23 cellular contexts compared by ENCODE assay signal in genomic region chr20:11777387-11777786, GRCh38.
A peak's percentile ranks its signal among the peaks of the same experiment; 100 is the strongest.
DNase-seq lines count a peak whose midpoint lies in the region; ATAC-seq and TF ChIP-seq lines count a peak whose summit lies in the region.
"Had no signal": no experiment of that assay in that cellular context is flagged by ENCODE, and none has a peak within 500 bp of the region (broad histone marks: within the 10 kb centered on the region; RNA-seq: fewer than 3 reads in every experiment).

No MANE protein-coding gene starts in this region.

- H3K79me2 ChIP-seq in H9 (ENCODE audit: insufficient read depth, low read length) (no peaks in the 10 kb centered on the region), hepatocyte (no peaks in the 10 kb centered on the region)

- no peak overlapping the region for H3K9ac ChIP-seq in H9 (ENCODE audit: extremely low read depth, insufficient read length, low read length)

- ATAC-seq in omental fat pad (ENCODE audit: low FRiP score), result no peak

- peaks cover 0 to 3% of the 10 kb centered on the region in 2 experiments; a peak in 2 of 5 replicates for H3K9me3 Mint-ChIP-seq in H9
- no peaks in the 10 kb centered on the region for H3K9me3 Mint-ChIP-seq in osteocyte (ENCODE audit: unreplicated experiment)
- H3K9me3 Mint-ChIP-seq in nephron progenitor cell, result peaks cover 5% of the 10 kb centered on the region

- no peak overlapping the region for H2BK12ac ChIP-seq in H9 (ENCODE audit: insufficient read length, low read depth, low read length)

- no peak overlapping the region for H3T11ph ChIP-seq in H9 (ENCODE audit: low read length)

- no CpG with 5 or more reads among the region's 8 CpGs for WGBS in H9 (ENCODE audit: extremely low coverage, insufficient read length, low lambda C conversion rate)
- WGBS in hepatocyte (ENCODE audit: low lambda C conversion rate, missing lambda C conversion rate), result 82% methylated on average over 8 of the region's 8 CpGs

- no peaks in the 10 kb centered on the region for H3K9me2 ChIP-seq in hepatocyte (replicated peaks; ENCODE audit: insufficient read depth)

- H3K79me1 ChIP-seq in H9 (ENCODE audit: insufficient read depth, low read depth, low read length, poor library complexity, severe bottlenecking), result no peaks in the 10 kb centered on the region

- H4K91ac ChIP-seq in H9 (ENCODE audit: insufficient read length, low read depth, low read length), result no peak overlapping the region

- H2AFZ ChIP-seq in H9 (ENCODE audit: low read length), result no peak overlapping the region
- peak overlapping the region; percentile 46 for H2AFZ ChIP-seq in hepatocyte

- H3K4me3 Mint-ChIP-seq in H9, result peak overlapping the region in 1 of 2 experiments; percentile 4; a peak in 3 of 5 replicates
- peak overlapping the region; percentile 60 for H3K4me3 Mint-ChIP-seq in osteocyte (ENCODE audit: unreplicated experiment)
- H3K4me3 Mint-ChIP-seq in nephron progenitor cell, result no peak overlapping the region
- H3K4me3 Mint-ChIP-seq: activated B cell treated with CpG ODN at 0.5 μM for 24 hours; activated naive CD8-positive, alpha-beta T cell treated with anti-CD3 and anti-CD28 coated beads, Interleukin-2, amount 10 ng/mL, durations not matched to agents 7 days and 5 days; B cell; T-helper 2 cell treated with Interferon-gamma antibody and Interleukin-4, amounts not matched to agents 5 μg/mL and 100 μg/mL, for 36 hours had no signal

- no peak overlapping the region for H2AK5ac ChIP-seq in H9 (ENCODE audit: insufficient read length, low read length)

- H3K27me3 Mint-ChIP-seq in H9 (ENCODE audit: low read depth), result no peaks in the 10 kb centered on the region; the same call in 1 of the 2 replicates
- H3K27me3 Mint-ChIP-seq in osteocyte (ENCODE audit: unreplicated experiment), result no peaks in the 10 kb centered on the region
- H3K27me3 Mint-ChIP-seq in nephron progenitor cell (ENCODE audit: low read depth, poor library complexity), result peaks cover 3% of the 10 kb centered on the region
- H3K27me3 Mint-ChIP-seq: activated B cell treated with CpG ODN at 0.5 μM for 24 hours; activated naive CD8-positive, alpha-beta T cell treated with anti-CD3 and anti-CD28 coated beads, Interleukin-2, amount 10 ng/mL, durations not matched to agents 7 days and 5 days; B cell had no signal

- H3K9me3 ChIP-seq in H9 (ENCODE audit: control insufficient read depth, low read depth, low read length) (no peaks in the 10 kb centered on the region), hepatocyte (ENCODE audit: low read depth) (no peaks in the 10 kb centered on the region)
- H3K9me3 ChIP-seq: thoracic aorta had no signal

- H3K4me2 ChIP-seq in H9 (ENCODE audit: insufficient read depth, insufficient read length, low read length) (peak overlapping the region; percentile 68), hepatocyte (peak overlapping the region; percentile 57)

- no peak overlapping the region for H2BK5ac ChIP-seq in H9 (ENCODE audit: insufficient read length, low read length)

- H3K18ac ChIP-seq in H9 (ENCODE audit: insufficient read length, low read depth, low read length), result no peak overlapping the region

- H4K5ac ChIP-seq in H9 (ENCODE audit: insufficient read length, low read depth, low read length), result no peak overlapping the region

- H3K4me1 ChIP-seq in H9 (ENCODE audit: insufficient read depth, low read length) (no peaks in the 10 kb centered on the region; the same call in 1 of the 2 replicates), hepatocyte (ENCODE audit: insufficient read depth) (no peaks in the 10 kb centered on the region)

- H3K23me2 ChIP-seq in H9 (ENCODE audit: insufficient read length, low read depth, low read length, poor library complexity, severe bottlenecking), result no peaks in the 10 kb centered on the region

- no peak overlapping the region; the same call in 1 of the 2 replicates for H3K14ac ChIP-seq in H9 (ENCODE audit: insufficient read depth, low read length)

- H3K27ac Mint-ChIP-seq in H9 (peak overlapping the region in 2 of 3 experiments; percentile 30 to 86; a peak in 4 of 7 replicates), osteocyte (ENCODE audit: unreplicated experiment) (peak overlapping the region; percentile 91), nephron progenitor cell (no peak overlapping the region)
- H3K27ac Mint-ChIP-seq: activated B cell treated with CpG ODN at 0.5 μM for 24 hours; activated naive CD8-positive, alpha-beta T cell treated with anti-CD3 and anti-CD28 coated beads, Interleukin-2, amount 10 ng/mL, durations not matched to agents 7 days and 5 days; B cell; T-helper 2 cell treated with Interferon-gamma antibody and Interleukin-4, amounts not matched to agents 5 μg/mL and 100 μg/mL, for 36 hours had no signal

- H2BK20ac ChIP-seq in H9 (ENCODE audit: low read depth, low read length, poor library complexity, severe bottlenecking), result no peak overlapping the region

- no peak overlapping the region for H4K8ac ChIP-seq in H9 (replicated peaks; ENCODE audit: insufficient read length, low read depth, low read length)

- no peak overlapping the region for H2BK120ac ChIP-seq in H9 (ENCODE audit: low read depth, low read length, poor library complexity, severe bottlenecking)

- TF ChIP-seq CTCF in H9 (conservative IDR thresholded peaks at IDR 0.05) (no peak), VCaP (conservative IDR thresholded peaks at IDR 0.05) (no peak), hepatocyte (IDR thresholded peaks at IDR 0.05; ENCODE audit: poor library complexity) (no peak), osteocyte (IDR thresholded peaks at IDR 0.05) (no peak), omental fat pad (IDR thresholded peaks at IDR 0.05) (no peak), nephron progenitor cell (IDR thresholded peaks at IDR 0.05) (no peak)

- no peak for DNase-seq in H9
- DNase-seq in hepatocyte (ENCODE audit: low spot score), result no peak
- no peak for DNase-seq in osteocyte (ENCODE audit: extremely low spot score, unreplicated experiment)
- DNase-seq in omental fat pad (ENCODE audit: low spot score), result no peak
- no peak for DNase-seq in SKM-1 (lab: John Stamatoyannopoulos, UW; ENCODE audit: unreplicated experiment)
- no peak for DNase-seq in nephron progenitor cell
- DNase-seq: activated B cell treated with CpG ODN at 0.5 μM for 24 hours; activated CD4-positive, alpha-beta T cell treated with anti-CD3 and anti-CD28 coated beads, Interleukin-2, amount 50 U/mL, for 4 hours; activated effector memory CD4-positive, alpha-beta T cell treated with Interleukin-2 at 50 U/mL for 16 hours; activated naive CD8-positive, alpha-beta T cell treated with anti-CD3 and anti-CD28 coated beads, Interleukin-2, amount 10 ng/mL, durations not matched to agents 7 days and 5 days; DND-41; glutamatergic neuron; GOT3; NCI-H1417 treated with DMSO at 0.1 percent for 48 hours; stimulated activated CD4-positive, alpha-beta T cell treated with anti-CD3 and anti-CD28 coated beads, Interleukin-2, amount 100 ng/mL, for 48 hours; stimulated activated naive CD4-positive, alpha-beta T cell had no signal

- H4K20me1 ChIP-seq in H9 (ENCODE audit: control insufficient read depth, insufficient read depth, insufficient read length) (no peaks in the 10 kb centered on the region), hepatocyte (ENCODE audit: insufficient read depth, poor library complexity, severe bottlenecking) (no peaks in the 10 kb centered on the region)

- H3K23ac ChIP-seq in H9 (ENCODE audit: insufficient read length, low read depth, low read length), result no peak overlapping the region

- no peak overlapping the region for H3K56ac ChIP-seq in H9 (ENCODE audit: insufficient read length, low read depth, low read length)

- H3K4me1 Mint-ChIP-seq in H9, result peaks cover 20 to 21% of the 10 kb centered on the region in 2 experiments
- peaks cover 18% of the 10 kb centered on the region for H3K4me1 Mint-ChIP-seq in osteocyte (ENCODE audit: unreplicated experiment)
- peaks cover 5% of the 10 kb centered on the region for H3K4me1 Mint-ChIP-seq in nephron progenitor cell
- H3K4me1 Mint-ChIP-seq: activated B cell treated with CpG ODN at 0.5 μM for 24 hours; activated naive CD8-positive, alpha-beta T cell treated with anti-CD3 and anti-CD28 coated beads, Interleukin-2, amount 10 ng/mL, durations not matched to agents 7 days and 5 days; B cell had no signal

- H3K4ac ChIP-seq in H9 (ENCODE audit: low read depth, low read length), result no peak overlapping the region

- no peak overlapping the region for H3K4me3 ChIP-seq in hepatocyte
- H3K4me3 ChIP-seq: SK-N-MC had no signal

- H3K36me3 ChIP-seq in hepatocyte (replicated peaks; ENCODE audit: insufficient read depth, low read depth), result no peaks in the 10 kb centered on the region
- H3K36me3 ChIP-seq: thoracic aorta had no signal

- H3K36me3 Mint-ChIP-seq in H9 (ENCODE audit: insufficient read depth in 1 of 3, low read depth in 3 of 3) (no peaks in the 10 kb centered on the region; a peak in 1 of 7 replicates), osteocyte (ENCODE audit: unreplicated experiment) (no peaks in the 10 kb centered on the region), nephron progenitor cell (ENCODE audit: low read depth) (no peaks in the 10 kb centered on the region)
- H3K36me3 Mint-ChIP-seq: activated naive CD8-positive, alpha-beta T cell treated with anti-CD3 and anti-CD28 coated beads, Interleukin-2, amount 10 ng/mL, durations not matched to agents 7 days and 5 days; brain had no signal

- H3K27ac ChIP-seq in H9 (ENCODE audit: insufficient read length, low read depth, low read length) (no peak overlapping the region), VCaP (peak overlapping the region; percentile 48), hepatocyte (no peak overlapping the region)
- H3K27ac ChIP-seq: HL-60, SK-N-MC, thoracic aorta had no signal

- H3K27me3 ChIP-seq in H9 (ENCODE audit: insufficient read depth, low read length) (no peaks in the 10 kb centered on the region), hepatocyte (no peaks in the 10 kb centered on the region)

- H2BK15ac ChIP-seq in H9 (ENCODE audit: low read depth, low read length), result no peak overlapping the region
